In genomic region chr3:52527039-52527731, GRCh38 we compare ENCODE assay signal across 14 cellular contexts. TPM values are rescaled to one million over a fixed set of nuclear protein-coding genes. Genes with fewer than 3 reads are reported as not detected.
A peak's percentile ranks its signal among the peaks of the same experiment; 100 is the strongest.
DNase-seq lines count a peak whose midpoint lies in the region; ATAC-seq and TF ChIP-seq lines count a peak whose summit lies in the region.
"Had no signal": no experiment of that assay in that cellular context is flagged by ENCODE, and none has a peak within 500 bp of the region (broad histone marks: within the 10 kb centered on the region; RNA-seq: fewer than 3 reads in every experiment).

No MANE protein-coding gene starts in this region.

- ATAC-seq in activated naive CD8-positive, alpha-beta T cell treated with anti-CD3 and anti-CD28 coated beads, Interleukin-2, amount 10 ng/mL, durations not matched to agents 7 days and 5 days (ENCODE audit: low read depth), result no peak
- ATAC-seq in aorta (ENCODE audit: low FRiP score) (no peak), GM18868 (IDR thresholded peaks at IDR 0.05; ENCODE audit: unreplicated experiment) (no peak)
- ATAC-seq in activated CD8-positive, alpha-beta T cell treated with anti-CD3 and anti-CD28 coated beads for 36 hours, result no peak
- ATAC-seq: gastroesophageal sphincter had no signal

- H3K36me3 Mint-ChIP-seq in activated naive CD8-positive, alpha-beta T cell treated with anti-CD3 and anti-CD28 coated beads, Interleukin-2, amount 10 ng/mL, durations not matched to agents 7 days and 5 days, result peaks cover 7% of the 10 kb centered on the region
- H3K36me3 Mint-ChIP-seq in activated naive CD8-positive, alpha-beta T cell treated with anti-CD3 and anti-CD28 coated beads for 36 hours, result peaks cover 6% of the 10 kb centered on the region
- H3K36me3 Mint-ChIP-seq in activated CD8-positive, alpha-beta T cell treated with anti-CD3 and anti-CD28 coated beads for 36 hours (ENCODE audit: low read depth), result peaks cover 9% of the 10 kb centered on the region
- H3K36me3 Mint-ChIP-seq: naive B cell had no signal

- no peak for TF ChIP-seq CTCF in fibroblast of villous mesenchyme (IDR thresholded peaks at IDR 0.05; ENCODE audit: insufficient read depth, low read depth, low read length)
- no peak for TF ChIP-seq CTCF in activated CD8-positive, alpha-beta T cell treated with anti-CD3 and anti-CD28 coated beads for 36 hours (IDR thresholded peaks at IDR 0.05)

- no peaks in the 10 kb centered on the region for H3K9me3 Mint-ChIP-seq in activated naive CD8-positive, alpha-beta T cell treated with anti-CD3 and anti-CD28 coated beads, Interleukin-2, amount 10 ng/mL, durations not matched to agents 7 days and 5 days
- no peaks in the 10 kb centered on the region for H3K9me3 Mint-ChIP-seq in activated naive CD8-positive, alpha-beta T cell treated with anti-CD3 and anti-CD28 coated beads for 36 hours
- H3K9me3 Mint-ChIP-seq in activated CD8-positive, alpha-beta T cell treated with anti-CD3 and anti-CD28 coated beads for 36 hours, result no peaks in the 10 kb centered on the region
- H3K9me3 Mint-ChIP-seq: HFFc6, naive B cell had no signal

- DNase-seq in activated naive CD8-positive, alpha-beta T cell treated with anti-CD3 and anti-CD28 coated beads, Interleukin-2, amount 10 ng/mL, durations not matched to agents 7 days and 5 days, result peak; percentile 20
- no peak for DNase-seq in activated naive CD8-positive, alpha-beta T cell treated with anti-CD3 and anti-CD28 coated beads for 36 hours
- peak; percentile 65 for DNase-seq in fibroblast of villous mesenchyme (ENCODE audit: low read depth)
- DNase-seq in mesenteric fat pad (ENCODE audit: low spot score), result peak; percentile 85
- peak; percentile 46 to 70 for DNase-seq in aorta
- DNase-seq in activated CD8-positive, alpha-beta T cell treated with anti-CD3 and anti-CD28 coated beads for 36 hours, result no peak
- DNase-seq in substantia nigra (lab: John Stamatoyannopoulos, UW), result no peak
- DNase-seq: effector memory CD4-positive, alpha-beta T cell; HFFc6; naive B cell; NCI-H2171 treated with DMSO at 0.1 percent for 48 hours had no signal

- no peaks in the 10 kb centered on the region for H3K27me3 ChIP-seq in aorta (ENCODE audit: control insufficient read depth in 1 of 2, insufficient read depth in 2 of 2, low read length in 1 of 2)
- H3K27me3 ChIP-seq: gastroesophageal sphincter had no signal

- H3K27ac ChIP-seq in aorta (ENCODE audit: low read depth in 1 of 2, low read length in 2 of 2) (no peak overlapping the region), substantia nigra (ENCODE audit: low read depth, low read length, poor library complexity, severe bottlenecking) (no peak overlapping the region)

- H3K27me3 Mint-ChIP-seq in activated naive CD8-positive, alpha-beta T cell treated with anti-CD3 and anti-CD28 coated beads, Interleukin-2, amount 10 ng/mL, durations not matched to agents 7 days and 5 days, result no peaks in the 10 kb centered on the region
- H3K27me3 Mint-ChIP-seq in activated naive CD8-positive, alpha-beta T cell treated with anti-CD3 and anti-CD28 coated beads for 36 hours, result no peaks in the 10 kb centered on the region
- H3K27me3 Mint-ChIP-seq in activated CD8-positive, alpha-beta T cell treated with anti-CD3 and anti-CD28 coated beads for 36 hours, result no peaks in the 10 kb centered on the region
- H3K27me3 Mint-ChIP-seq: naive B cell had no signal

- H3K4me3 Mint-ChIP-seq in activated naive CD8-positive, alpha-beta T cell treated with anti-CD3 and anti-CD28 coated beads, Interleukin-2, amount 10 ng/mL, durations not matched to agents 7 days and 5 days, result no peak overlapping the region
- H3K4me3 Mint-ChIP-seq in activated naive CD8-positive, alpha-beta T cell treated with anti-CD3 and anti-CD28 coated beads for 36 hours, result no peak overlapping the region
- no peak overlapping the region for H3K4me3 Mint-ChIP-seq in activated CD8-positive, alpha-beta T cell treated with anti-CD3 and anti-CD28 coated beads for 36 hours
- H3K4me3 Mint-ChIP-seq: HFFc6, naive B cell had no signal

- POLR2A ChIA-PET in activated naive CD8-positive, alpha-beta T cell treated with anti-CD3 and anti-CD28 coated beads, Interleukin-2, amount 10 ng/mL, durations not matched to agents 7 days and 5 days (lab: Charles Lee), result interaction anchor here (1.7 kb wide), 1 partner anchor 9 kb away, joined by 6 read pairs; the partner anchor contains the start of gene UQCC5
- POLR2A ChIA-PET in activated CD8-positive, alpha-beta T cell treated with anti-CD3 and anti-CD28 coated beads for 36 hours (lab: Charles Lee), result interaction anchor here (0.6 to 0.8 kb wide), 2 partner anchors 71 to 95 kb away, joined by 3 to 4 read pairs; no protein-coding TSS in a partner anchor

- no peaks in the 10 kb centered on the region for H3K36me3 ChIP-seq in aorta (ENCODE audit: control insufficient read depth in 1 of 2, insufficient read depth in 2 of 2, low read length in 1 of 2)

- no peaks in the 10 kb centered on the region for H3K4me1 ChIP-seq in aorta (ENCODE audit: control insufficient read depth in 1 of 2, insufficient read depth in 2 of 2, low read length in 2 of 2)

- WGBS in aorta, 2 donors, result 94% methylated on average over 14 of the region's 14 CpGs

- H3K9me3 ChIP-seq in aorta (ENCODE audit: control insufficient read depth, low read length), result no peaks in the 10 kb centered on the region
- H3K9me3 ChIP-seq: gastroesophageal sphincter had no signal

- peaks cover 2% of the 10 kb centered on the region for H3K4me1 Mint-ChIP-seq in activated naive CD8-positive, alpha-beta T cell treated with anti-CD3 and anti-CD28 coated beads, Interleukin-2, amount 10 ng/mL, durations not matched to agents 7 days and 5 days
- H3K4me1 Mint-ChIP-seq in activated naive CD8-positive, alpha-beta T cell treated with anti-CD3 and anti-CD28 coated beads for 36 hours, result peaks cover 2% of the 10 kb centered on the region
- H3K4me1 Mint-ChIP-seq in activated CD8-positive, alpha-beta T cell treated with anti-CD3 and anti-CD28 coated beads for 36 hours (ENCODE audit: low read depth), result no peaks in the 10 kb centered on the region

- H3K4me3 ChIP-seq in fibroblast of villous mesenchyme (ENCODE audit: low read depth, low read length), result no peak overlapping the region
- H3K4me3 ChIP-seq in aorta (ENCODE audit: low read length in 2 of 2), result no peak overlapping the region
- H3K4me3 ChIP-seq: gastroesophageal sphincter had no signal

- no peak overlapping the region for H3K27ac Mint-ChIP-seq in activated naive CD8-positive, alpha-beta T cell treated with anti-CD3 and anti-CD28 coated beads, Interleukin-2, amount 10 ng/mL, durations not matched to agents 7 days and 5 days
- H3K27ac Mint-ChIP-seq in activated naive CD8-positive, alpha-beta T cell treated with anti-CD3 and anti-CD28 coated beads for 36 hours, result no peak overlapping the region
- no peak overlapping the region for H3K27ac Mint-ChIP-seq in activated CD8-positive, alpha-beta T cell treated with anti-CD3 and anti-CD28 coated beads for 36 hours
- H3K27ac Mint-ChIP-seq: HFFc6, naive B cell had no signal

- intact Hi-C loops in aorta (cut with DNase I), result loop anchor here (5.0 kb wide), 2 partner anchors 40 to 55 kb away; no protein-coding TSS in a partner anchor
- intact Hi-C loops in activated CD8-positive, alpha-beta T cell treated with anti-CD3 and anti-CD28 coated beads for 36 hours (cut with micrococcal nuclease), result no loop called here

- CTCF ChIA-PET in activated CD8-positive, alpha-beta T cell treated with anti-CD3 and anti-CD28 coated beads for 36 hours (lab: Charles Lee), result interaction anchor here (1.2 kb wide), 1 partner anchor 188 kb away, joined by 4 read pairs; no protein-coding TSS in a partner anchor

RNA-seq across cellular contexts. Expression of gene NT5DC2, which starts 6.5 kb away (rescaled TPM):
- total RNA-seq in activated naive CD8-positive, alpha-beta T cell treated with anti-CD3 and anti-CD28 coated beads, Interleukin-2, amount 10 ng/mL, durations not matched to agents 7 days and 5 days, result 10 to 100 TPM; 22.3 to 28.7 TPM
- total RNA-seq in activated naive CD8-positive, alpha-beta T cell treated with anti-CD3 and anti-CD28 coated beads for 36 hours, result 10 to 100 TPM; 66.6 to 73.4 TPM
- total RNA-seq in fibroblast of villous mesenchyme, result 45.8 and 85.0 TPM in 2 replicates
- 38.5 TPM for total RNA-seq in mesenteric fat pad
- total RNA-seq in aorta, result 10 to 100 TPM; 29.6 to 33.0 TPM
- polyA plus RNA-seq in aorta, result 100 to 1,000 TPM in 1 of 2 donors, 10 to 100 TPM in 1; 46.3 to 148 TPM
- total RNA-seq in activated CD8-positive, alpha-beta T cell treated with anti-CD3 and anti-CD28 coated beads for 36 hours, result 10 to 100 TPM; 53.8 to 61.7 TPM

RNA-seq across cellular contexts. Expression of gene UQCC5, which starts 9.2 kb away (rescaled TPM):
- total RNA-seq in activated naive CD8-positive, alpha-beta T cell treated with anti-CD3 and anti-CD28 coated beads, Interleukin-2, amount 10 ng/mL, durations not matched to agents 7 days and 5 days, result 10 to 100 TPM in 1 of 2 experiments, 1 to 10 TPM in 1; 8.5 to 12.8 TPM
- total RNA-seq in activated naive CD8-positive, alpha-beta T cell treated with anti-CD3 and anti-CD28 coated beads for 36 hours, result 10 to 100 TPM; 23.4 to 23.6 TPM
- total RNA-seq in fibroblast of villous mesenchyme (7.7 and 17.7 TPM in 2 replicates), mesenteric fat pad (23.2 TPM), aorta (10 to 100 TPM in 1 of 2 donors, 1 to 10 TPM in 1; 9.1 to 14.0 TPM)
- polyA plus RNA-seq in aorta, result 1 to 10 TPM; 4.5 to 7.1 TPM
- total RNA-seq in activated CD8-positive, alpha-beta T cell treated with anti-CD3 and anti-CD28 coated beads for 36 hours, result 10 to 100 TPM; 14.0 to 20.5 TPM

RNA-seq across cellular contexts. Expression of gene STAB1, which starts 32.0 kb away (rescaled TPM):
- total RNA-seq in activated naive CD8-positive, alpha-beta T cell treated with anti-CD3 and anti-CD28 coated beads, Interleukin-2, amount 10 ng/mL, durations not matched to agents 7 days and 5 days, result 10 to 100 TPM; 10.5 to 13.0 TPM
- under 1 TPM; 0.08 to 0.10 TPM for total RNA-seq in activated naive CD8-positive, alpha-beta T cell treated with anti-CD3 and anti-CD28 coated beads for 36 hours
- under 0.01 and 0.43 TPM in 2 replicates for total RNA-seq in fibroblast of villous mesenchyme
- 557 TPM for total RNA-seq in mesenteric fat pad
- 100 to 1,000 TPM; 339 to 651 TPM for total RNA-seq in aorta
- 100 to 1,000 TPM in 1 of 2 donors, 10 to 100 TPM in 1; 54.2 to 207 TPM for polyA plus RNA-seq in aorta
- under 1 TPM; 0.09 to 0.20 TPM for total RNA-seq in activated CD8-positive, alpha-beta T cell treated with anti-CD3 and anti-CD28 coated beads for 36 hours
- total RNA-seq: HFFc6, HT1080 had no signal

Comparison
In these comparisons a context has a peak if more than half of its experiments do, and no peak if none do; other contexts are left out.
1. DNase-seq: peak in activated naive CD8-positive, alpha-beta T cell treated with anti-CD3 and anti-CD28 coated beads, Interleukin-2, amount 10 ng/mL, durations not matched to agents 7 days and 5 days (single experiment), fibroblast of villous mesenchyme (single experiment), mesenteric fat pad (single experiment) and aorta (2 of 2); none in activated naive CD8-positive, alpha-beta T cell treated with anti-CD3 and anti-CD28 coated beads for 36 hours (single experiment), activated CD8-positive, alpha-beta T cell treated with anti-CD3 and anti-CD28 coated beads for 36 hours (single experiment) and substantia nigra (0 of 49).
2. RNA of gene STAB1, which starts 32.0 kb away (total RNA-seq): 339 to 651 TPM in aorta and 557 TPM in mesenteric fat pad (single experiment); 10.5 to 13.0 TPM in activated naive CD8-positive, alpha-beta T cell treated with anti-CD3 and anti-CD28 coated beads, Interleukin-2, amount 10 ng/mL, durations not matched to agents 7 days and 5 days, under 0.01 to 0.43 TPM in fibroblast of villous mesenchyme, 0.09 to 0.20 TPM in activated CD8-positive, alpha-beta T cell treated with anti-CD3 and anti-CD28 coated beads for 36 hours and 0.08 to 0.10 TPM in activated naive CD8-positive, alpha-beta T cell treated with anti-CD3 and anti-CD28 coated beads for 36 hours; every median in the first group is over 10 times any median in the second.